Comparison of ENCODE assay signal across 24 cellular contexts in the genomic region with DNA sequence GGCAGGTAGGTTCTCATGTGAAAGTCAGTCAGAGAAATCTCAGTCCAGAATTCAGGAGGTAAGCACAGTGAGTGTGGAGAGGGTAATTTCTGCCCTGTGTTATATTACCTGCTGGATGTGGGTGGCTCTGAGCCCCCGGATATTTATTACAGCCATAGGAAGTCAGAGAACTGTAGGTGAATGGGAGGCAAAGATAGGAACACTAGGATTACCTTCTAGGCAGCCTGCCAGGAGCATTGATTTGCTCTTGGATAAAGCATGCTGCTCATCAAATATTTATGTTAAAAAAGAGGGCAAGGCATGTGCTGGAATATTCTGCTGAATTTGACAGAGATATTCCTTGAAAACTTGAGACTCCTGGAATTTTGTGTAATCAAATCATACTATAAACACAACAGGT. TPM values are rescaled to one million over a fixed set of nuclear protein-coding genes. Genes with fewer than 3 reads are reported as not detected.
DNase-seq lines count a peak whose midpoint lies in the region; ATAC-seq, FAIRE-seq and TF ChIP-seq lines count a peak whose summit lies in the region.
"Had no signal": no experiment of that assay in that cellular context is flagged by ENCODE, and none has a peak within 500 bp of the region (broad histone marks: within the 10 kb centered on the region; RNA-seq: fewer than 3 reads in every experiment).

No MANE protein-coding gene starts in this region.

- in situ Hi-C loops in KBM-7 (cut with MboI; ENCODE audit: low pct_unique_long_range_greater_than_20kb, low sequenced_read_pairs) = no loop called here

- H3K9me3 ChIP-seq in A549 = no peaks in the 10 kb centered on the region
- H3K9me3 ChIP-seq: left ventricle myocardium inferior, thoracic aorta had no signal

- no peak for TF ChIP-seq RAD21 in A549 (conservative IDR thresholded peaks at IDR 0.05 in 1 of 2, IDR thresholded peaks at IDR 0.05 in 1 of 2)

- H3K4me3 ChIP-seq in A549 = no peak overlapping the region
- H3K4me3 ChIP-seq: dorsolateral prefrontal cortex, left ventricle myocardium inferior, skin epidermis, thoracic aorta had no signal

- DNase-seq in A549 (ENCODE audit: low read depth in 1 of 2, low spot score in 1 of 2) (no peak), NCI-H1092 (lab: John Stamatoyannopoulos, UW) (peak; percentile 59), NCI-H345 treated with DMSO at 0.1 percent for 48 hours (lab: John Stamatoyannopoulos, UW; ENCODE audit: unreplicated experiment) (peak; percentile 7), left kidney (ENCODE audit: low read depth, low spot score) (peak; percentile 45), NCI-H1048 (lab: John Stamatoyannopoulos, UW) (no peak), KBM-7 (no peak)
- DNase-seq: activated CD4-positive, alpha-beta T cell treated with anti-CD3 and anti-CD28 coated beads, Interleukin-2, amount 50 U/mL, for 1 hour; activated naive CD4-positive, alpha-beta T cell; activated T-cell treated with anti-CD3 and anti-CD28 coated beads, Interleukin-2, amount 50 U/mL, for 4 hours; cerebellar nuclear complex; DND-41; dorsolateral prefrontal cortex; hypothalamus; left ventricle myocardium inferior; MM.1S; NCI-H1694 treated with DMSO at 0.1 percent for 48 hours; NCI-H446 treated with DMSO at 0.1 percent for 48 hours; SHP77 treated with DMSO at 0.1 percent for 48 hours had no signal

- no peak for TF ChIP-seq POLR2A in A549 (IDR thresholded peaks at IDR 0.05; ENCODE audit: low read length)

- no peak for TF ChIP-seq EP300 in A549 (IDR thresholded peaks at IDR 0.05)

- peak overlapping the region; percentile 9; the same call in 1 of the 3 replicates for H3K4me2 ChIP-seq in A549
- H3K4me2 ChIP-seq: KMS-11 had no signal

- 81% methylated on average over 1 of the region's 1 CpG for WGBS in A549 (ENCODE audit: missing lambda C conversion rate)

- CTCF ChIA-PET in A549 (lab: Yijun Ruan, JAX) = interaction anchor here (0.8 kb wide), 1 partner anchor 65 kb away, joined by 5 read pairs; no protein-coding TSS in a partner anchor

- no peak for ATAC-seq in A549
- no peak for ATAC-seq in GM21825 (IDR thresholded peaks at IDR 0.05; ENCODE audit: unreplicated experiment)
- no peak for ATAC-seq in GM21528 (IDR thresholded peaks at IDR 0.05; ENCODE audit: low FRiP score, unreplicated experiment)
- ATAC-seq: activated T-cell treated with anti-CD3 and anti-CD28 coated beads, Interleukin-2, amount 50 U/mL, for 4 hours; Panc1 had no signal

- H3K27ac ChIP-seq in A549 = no peak overlapping the region
- H3K27ac ChIP-seq: dorsolateral prefrontal cortex, KMS-11, left ventricle myocardium inferior, skin epidermis had no signal

- no peak for TF ChIP-seq CTCF in A549 (IDR thresholded peaks at IDR 0.05)

- peaks cover 36% of the 10 kb centered on the region for H3K4me1 ChIP-seq in A549

- no peak for FAIRE-seq in A549 (lab: Jason Lieb, UNC)

- POLR2A ChIA-PET in A549 (lab: Yijun Ruan, JAX) = no interaction called here

TF ChIP-seq in A549, 52 proteins besides CTCF, POLR2A, EP300 and RAD21:
- TF ChIP-seq SMC3 (IDR thresholded peaks at IDR 0.05) (no peak), KDM5A (IDR thresholded peaks at IDR 0.05) (no peak), NR3C1 (IDR thresholded peaks at IDR 0.05) (no peak), TFCP2L1 (CRISPR knock-in tag; IDR thresholded peaks at IDR 0.05) (no peak), MYC (IDR thresholded peaks at IDR 0.05; ENCODE audit: borderline replicate concordance, low read length) (no peak), GATA3 (IDR thresholded peaks at IDR 0.05; ENCODE audit: borderline replicate concordance) (no peak), CHD2 (IDR thresholded peaks at IDR 0.05; ENCODE audit: low read length, partially characterized antibody) (no peak), CBX8 (IDR thresholded peaks at IDR 0.05) (no peak), TP53 (CRISPR knock-in tag; IDR thresholded peaks at IDR 0.05) (no peak), KDM1A (IDR thresholded peaks at IDR 0.05; ENCODE audit: low read depth) (no peak), NFE2L2 (conservative IDR thresholded peaks at IDR 0.05; ENCODE audit: low read length) (no peak), MAZ (IDR thresholded peaks at IDR 0.05; ENCODE audit: borderline replicate concordance, low read depth, low read length) (no peak), JUNB (IDR thresholded peaks at IDR 0.05) (no peak), FOSB (CRISPR knock-in tag; IDR thresholded peaks at IDR 0.05) (no peak), POLR2AphosphoS2 (conservative IDR thresholded peaks at IDR 0.05; ENCODE audit: low read length) (no peak), NPAS2 (CRISPR knock-in tag; IDR thresholded peaks at IDR 0.05; ENCODE audit: borderline replicate concordance) (no peak), ZSCAN20 (CRISPR knock-in tag; IDR thresholded peaks at IDR 0.05) (no peak), BHLHE40 (IDR thresholded peaks at IDR 0.05; ENCODE audit: low read depth, low read length) (no peak)
- TF ChIP-seq, protein P1, sequence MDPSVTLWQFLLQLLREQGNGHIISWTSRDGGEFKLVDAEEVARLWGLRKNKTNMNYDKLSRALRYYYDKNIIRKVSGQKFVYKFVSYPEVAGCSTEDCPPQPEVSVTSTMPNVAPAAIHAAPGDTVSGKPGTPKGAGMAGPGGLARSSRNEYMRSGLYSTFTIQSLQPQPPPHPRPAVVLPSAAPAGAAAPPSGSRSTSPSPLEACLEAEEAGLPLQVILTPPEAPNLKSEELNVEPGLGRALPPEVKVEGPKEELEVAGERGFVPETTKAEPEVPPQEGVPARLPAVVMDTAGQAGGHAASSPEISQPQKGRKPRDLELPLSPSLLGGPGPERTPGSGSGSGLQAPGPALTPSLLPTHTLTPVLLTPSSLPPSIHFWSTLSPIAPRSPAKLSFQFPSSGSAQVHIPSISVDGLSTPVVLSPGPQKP (IDR thresholded peaks at IDR 0.05; ENCODE audit: low read depth, low read length) = no peak

RNA-seq across cellular contexts. Expression of a gene that starts 8.5 kb away (rescaled TPM):
- 104 and 132 TPM in 2 replicates for polyA plus RNA-seq in A549 (2011; rRNA removed)
- polyA plus RNA-seq in A549 (2012; cell fraction: cytosol; rRNA removed) = 24.7 and 29.7 TPM in 2 replicates
- polyA plus RNA-seq in A549 (2012; cell fraction: nucleus; rRNA removed) = 9.3 and 20.2 TPM in 2 replicates
- polyA plus RNA-seq in A549 (2017; fragmentation: RNase III; extraction: RNeasy Plus Mini Kit Qiagen cat#74134 plus additional on column Dnase treatment) = 91.4 to 96.1 TPM (median 91.8 TPM) in 3 replicates
- 55.8 and 55.9 TPM in 2 replicates for polyA minus RNA-seq in A549 (2011; rRNA and poly(A)+ RNA removed)

Comparison
In these comparisons a context has a peak if more than half of its experiments do, and no peak if none do; other contexts are left out.
1. DNase-seq: peak in NCI-H1092 (single experiment), NCI-H345 treated with DMSO at 0.1 percent for 48 hours (single experiment) and left kidney (single experiment); none in A549 (0 of 2), NCI-H1048 (single experiment) and KBM-7 (single experiment).